ENCODE assay signal across 20 cellular contexts in the genomic region with DNA sequence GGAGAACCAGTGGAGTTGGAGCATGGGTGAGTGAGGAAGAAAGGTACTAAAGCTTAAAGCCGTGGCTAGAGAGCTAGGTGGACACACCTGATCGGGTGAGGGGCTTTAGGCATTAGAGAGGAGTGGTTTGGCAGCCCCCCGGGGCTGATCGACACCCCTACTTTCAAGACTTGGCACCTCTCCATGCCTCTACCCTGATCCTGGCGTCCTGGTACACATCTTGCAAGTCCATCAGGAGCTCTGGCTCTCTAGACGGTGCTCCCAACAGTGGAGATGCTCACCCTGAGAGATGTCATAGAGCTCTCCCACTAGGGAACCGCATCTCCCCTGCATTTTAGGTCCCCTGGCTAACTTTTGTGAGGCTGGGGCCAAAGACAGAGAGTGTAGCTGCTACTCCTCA.
"Had no signal": no experiment of that assay in that cellular context is flagged by ENCODE, and none has a peak within 500 bp of the region (broad histone marks: within the 10 kb centered on the region; RNA-seq: fewer than 3 reads in every experiment).

No MANE protein-coding gene starts in this region.

- H3K9me3 ChIP-seq: adrenal gland, lower lobe of right lung, spleen, upper lobe of right lung had no signal

- H3K4me3 ChIP-seq: adrenal gland, cardiac muscle cell, lower lobe of right lung, spleen, upper lobe of right lung had no signal

- H3K27ac Mint-ChIP-seq: activated CD4-positive, alpha-beta memory T cell treated with anti-CD3 and anti-CD28 coated beads for 36 hours; activated T-helper 17 cell treated with anti-CD3 and anti-CD28 coated beads, Interleukin-2, amount 50 U/mL, for 72 hours; dendritic cell treated with granulocyte-macrophage colony-stimulating factor and Interleukin-4, amounts not matched to agents 40 ng/mL and 50 ng/mL, for 4 days; stimulated activated naive B cell treated with anti-CD40 and anti-IgM and Interleukin-4, amounts not matched to agents 10 μg/mL and 1 μg/mL and 100 μg/mL, for 72 hours had no signal

- H3K36me3 Mint-ChIP-seq: activated CD4-positive, alpha-beta memory T cell treated with anti-CD3 and anti-CD28 coated beads for 36 hours had no signal

- ATAC-seq: activated T-helper 17 cell treated with anti-CD3 and anti-CD28 coated beads, Interleukin-2, amount 50 U/mL, for 72 hours had no signal

- H3K27ac ChIP-seq: adrenal gland, foreskin keratinocyte, lower lobe of right lung, WERI-Rb-1 had no signal

- H3K4me1 Mint-ChIP-seq: activated T-helper 17 cell treated with anti-CD3 and anti-CD28 coated beads, Interleukin-2, amount 50 U/mL, for 72 hours had no signal

- H3K9me3 Mint-ChIP-seq: activated CD4-positive, alpha-beta memory T cell treated with anti-CD3 and anti-CD28 coated beads for 36 hours; activated T-helper 17 cell treated with anti-CD3 and anti-CD28 coated beads, Interleukin-2, amount 50 U/mL, for 72 hours; mesothelial cell of epicardium; nephron; stimulated activated naive B cell treated with anti-CD40 and anti-IgM and Interleukin-4, amounts not matched to agents 10 μg/mL and 1 μg/mL and 100 μg/mL, for 72 hours had no signal

- DNase-seq: activated CD4-positive, alpha-beta memory T cell treated with anti-CD3 and anti-CD28 coated beads for 36 hours; activated naive CD4-positive, alpha-beta T cell treated with anti-CD3 and anti-CD28 coated beads, Interleukin-2, amount 50 U/mL, for 16 hours; activated T-cell treated with anti-CD3 and anti-CD28 coated beads for 4 hours; effector CD8-positive, alpha-beta T cell; foreskin keratinocyte; hypothalamus; lower lobe of right lung; occipital lobe; posterior cingulate gyrus; spleen; stimulated activated naive B cell treated with anti-CD40 and anti-IgM and Interleukin-4, amounts not matched to agents 10 μg/mL and 1 μg/mL and 100 μg/mL, for 72 hours; SW 1271; upper lobe of right lung; WERI-Rb-1 had no signal

- H3K4me3 Mint-ChIP-seq: activated CD4-positive, alpha-beta memory T cell treated with anti-CD3 and anti-CD28 coated beads for 36 hours; activated T-helper 17 cell treated with anti-CD3 and anti-CD28 coated beads, Interleukin-2, amount 50 U/mL, for 72 hours; dendritic cell treated with granulocyte-macrophage colony-stimulating factor and Interleukin-4, amounts not matched to agents 40 ng/mL and 50 ng/mL, for 4 days; mesothelial cell of epicardium; nephron; stimulated activated naive B cell treated with anti-CD40 and anti-IgM and Interleukin-4, amounts not matched to agents 10 μg/mL and 1 μg/mL and 100 μg/mL, for 72 hours had no signal

- H3K36me3 ChIP-seq: adrenal gland, cardiac muscle cell, lower lobe of right lung, upper lobe of right lung, WERI-Rb-1 had no signal

- H3K27me3 Mint-ChIP-seq: activated T-helper 17 cell treated with anti-CD3 and anti-CD28 coated beads, Interleukin-2, amount 50 U/mL, for 72 hours; dendritic cell treated with granulocyte-macrophage colony-stimulating factor and Interleukin-4, amounts not matched to agents 40 ng/mL and 50 ng/mL, for 4 days had no signal

- H3K4me1 ChIP-seq: adrenal gland had no signal

- H3K27me3 ChIP-seq: adrenal gland, cardiac muscle cell, foreskin keratinocyte, spleen, upper lobe of right lung had no signal
